ENCODE assay signal across 8 cellular contexts in genomic region chr1:225426395-225427248, GRCh38. TPM values are rescaled to one million over a fixed set of nuclear protein-coding genes. Genes with fewer than 3 reads are reported as not detected.
DNase-seq lines count a peak whose midpoint lies in the region; ATAC-seq and TF ChIP-seq lines count a peak whose summit lies in the region.

No MANE protein-coding gene starts in this region.

- H3K27me3 ChIP-seq in A673 (replicated peaks; ENCODE audit: insufficient read depth, low read depth, low read length, poor library complexity) = no peaks in the 10 kb centered on the region
- H3K27me3 ChIP-seq in neutrophil = no peaks in the 10 kb centered on the region

- CTCF ChIA-PET in A673 (lab: Charles Lee) = no interaction called here

- H3K9me3 ChIP-seq in A673 (ENCODE audit: low read depth, low read length, poor library complexity, severe bottlenecking) (no peaks in the 10 kb centered on the region), neutrophil (no peaks in the 10 kb centered on the region)

- no TSS peak for BruUV-seq in A673 (replicated peaks; lab: Mats Ljungman, UMichigan)

- intact Hi-C loops in A673 (cut with micrococcal nuclease; ENCODE audit: unreplicated experiment) = no loop called here

- in situ Hi-C loops in GM13976 (cut with MboI; ENCODE audit: low sequenced_read_pairs, unreplicated experiment) = no loop called here

- H3K4me3 ChIP-seq in A673 (ENCODE audit: low read depth, low read length, poor library complexity, severe bottlenecking) (peak overlapping the region; percentile 93), neutrophil (ENCODE audit: low read depth in 1 of 2, low read length in 1 of 2) (peak overlapping the region; percentile 96 to 98)

- no peak for TF ChIP-seq CTCF in A673 (conservative IDR thresholded peaks at IDR 0.05; ENCODE audit: low read depth, low read length)
- TF ChIP-seq CTCF in GM13976 (IDR thresholded peaks at IDR 0.05; ENCODE audit: borderline replicate concordance, control extremely low read depth, extremely low read depth, insufficient read depth, missing control alignments) = no peak
- TF ChIP-seq CTCF in neutrophil (IDR thresholded peaks at IDR 0.05) = no peak

- H3K4me1 ChIP-seq in A673 (ENCODE audit: insufficient read depth, low read length, poor library complexity, severe bottlenecking) (peaks cover 39% of the 10 kb centered on the region), neutrophil (ENCODE audit: control insufficient read depth in 1 of 2, insufficient read depth in 1 of 2, low read depth in 1 of 2, low read length in 1 of 2) (peaks cover 67 to 75% of the 10 kb centered on the region in 2 experiments)

- DNase-seq in A673 (ENCODE audit: low spot score) (peak; percentile 47), GM13976 (ENCODE audit: low spot score) (peak; percentile 44), NCI-H2171 (lab: John Stamatoyannopoulos, UW) (peak; percentile 31), germinal center (ENCODE audit: low spot score) (peak; percentile 52), middle frontal gyrus (ENCODE audit: extremely low spot score, low spot score) (no peak)
- peak; percentile 10 for DNase-seq in activated T-helper 9 cell treated with anti-CD3 and anti-CD28 coated beads, Interleukin-2, amount 50 U/mL, for 16 hours (ENCODE audit: low read depth)

- POLR2A ChIA-PET in A673 (lab: Charles Lee; ENCODE audit: low non-redundant PET) = no interaction called here

- H3K27ac ChIP-seq in A673 (ENCODE audit: low read depth, low read length, poor library complexity, severe bottlenecking) (peak overlapping the region; percentile 86), neutrophil (peak overlapping the region; percentile 98)

- H3K36me3 ChIP-seq in A673 (ENCODE audit: insufficient read depth, low read length, poor library complexity, severe bottlenecking) (peaks cover 10% of the 10 kb centered on the region), neutrophil (peaks cover 14% of the 10 kb centered on the region)

- ATAC-seq in HG03039 (IDR thresholded peaks at IDR 0.05; ENCODE audit: unreplicated experiment) = no peak

RNA-seq across cellular contexts. Expression of gene LBR, which starts 1.2 kb away (rescaled TPM):
- total RNA-seq in A673 (2021) = 147 and 174 TPM in 2 replicates
